In the genomic region with DNA sequence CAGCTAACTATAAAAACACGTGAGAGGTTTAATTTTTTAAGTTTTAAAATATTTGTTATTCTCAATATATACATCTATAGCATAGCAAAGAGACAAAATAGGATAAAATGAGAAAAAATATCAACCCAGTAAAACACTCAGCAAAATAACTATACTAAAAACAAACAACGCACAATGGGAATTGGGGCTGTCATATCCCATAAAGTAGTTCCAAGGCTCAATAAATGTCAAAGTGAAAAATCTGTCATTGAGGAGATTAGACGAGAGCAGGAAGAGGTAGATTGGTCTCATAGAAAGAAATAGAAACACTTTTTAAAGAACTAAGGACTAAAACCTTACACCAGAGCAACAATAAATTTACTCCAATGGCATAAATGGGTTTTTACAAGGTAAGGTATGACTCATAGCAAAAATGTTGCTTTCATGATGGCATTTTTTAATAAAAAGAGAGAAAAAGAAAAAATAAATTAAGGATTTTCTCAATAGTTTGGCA, we compare ENCODE assay signal across 24 cellular contexts.
"Had no signal": no experiment of that assay in that cellular context is flagged by ENCODE, and none has a peak within 500 bp of the region (broad histone marks: within the 10 kb centered on the region; RNA-seq: fewer than 3 reads in every experiment).

No MANE protein-coding gene starts in this region.

- H3K27me3 Mint-ChIP-seq: IgD-negative memory B cell had no signal

- FAIRE-seq: HepG2, K562, RCC 7860 had no signal

- ATAC-seq: HepG2, K562, T-cell had no signal

- H3K27me3 ChIP-seq: MG63 had no signal

- H3K27ac Mint-ChIP-seq: IgD-negative memory B cell had no signal

- H3K9me3 ChIP-seq: SJSA1 had no signal

- H3K36me3 ChIP-seq: MG63, SJSA1 had no signal

- DNase-seq: MG63, NCI-H1092, NCI-H1105 treated with DMSO at 0.1 percent for 48 hours, NCI-H1417 treated with DMSO at 0.1 percent for 48 hours, NCI-H146, NCI-H1694 treated with DMSO at 0.1 percent for 48 hours, NCI-H1930, NCI-H2081, NCI-H2107, NCI-H2227 treated with DMSO at 0.1 percent for 48 hours, NCI-H524 treated with DMSO at 0.1 percent for 48 hours, NCI-H69, NCI-H774, Right ventricle myocardium superior, RPMI8226, SIG-M5, SW 1271, T-cell had no signal

- H3K4me3 Mint-ChIP-seq: IgD-negative memory B cell, T-cell had no signal

- H3K4me3 ChIP-seq: K562, MG63, SJSA1, SK-N-MC had no signal

- H3K36me3 Mint-ChIP-seq: IgD-negative memory B cell had no signal

- H3K27ac ChIP-seq: SJSA1, SK-N-MC had no signal
